1 cellular context compared by ENCODE assay signal in genomic region chr2:85340034-85340892, GRCh38.
TF ChIP-seq lines count a peak whose summit lies in the region.

No MANE protein-coding gene starts in this region.

TF ChIP-seq in GM12878, 131 proteins besides CTCF, POLR2A, EP300 and RAD21:
- TF ChIP-seq SIN3A (IDR thresholded peaks at IDR 0.05; ENCODE audit: low read depth, low read length) (no peak), SMC3 (IDR thresholded peaks at IDR 0.05; ENCODE audit: borderline replicate concordance, low read length) (no peak), CHD2 (IDR thresholded peaks at IDR 0.05; ENCODE audit: borderline replicate concordance, low read depth, low read length) (no peak), TAF1 (IDR thresholded peaks at IDR 0.05; ENCODE audit: borderline replicate concordance, low read depth, low read length) (no peak), EZH2 (IDR thresholded peaks at IDR 0.05; ENCODE audit: borderline replicate concordance, control insufficient read depth, low read depth, low read length) (no peak), ZNF592 (IDR thresholded peaks at IDR 0.05) (no peak), CREB1 (IDR thresholded peaks at IDR 0.05; ENCODE audit: low read depth) (no peak)
